In genomic region chr20:49248879-49249665, GRCh38 we compare ENCODE assay signal across 23 cellular contexts. TPM values are rescaled to one million over a fixed set of nuclear protein-coding genes. Genes with fewer than 3 reads are reported as not detected.
DNase-seq lines count a peak whose midpoint lies in the region; ATAC-seq and TF ChIP-seq lines count a peak whose summit lies in the region.
"Had no signal": no experiment of that assay in that cellular context is flagged by ENCODE, and none has a peak within 500 bp of the region (broad histone marks: within the 10 kb centered on the region; RNA-seq: fewer than 3 reads in every experiment).

No MANE protein-coding gene starts in this region.

- no peak overlapping the region for H3K4me3 Mint-ChIP-seq in activated CD8-positive, alpha-beta T cell treated with anti-CD3 and anti-CD28 coated beads for 36 hours
- H3K4me3 Mint-ChIP-seq in activated CD8-positive, alpha-beta T cell treated with anti-CD3 and anti-CD28 coated beads, Interleukin-2, amount 10 ng/mL, durations not matched to agents 7 days and 5 days: no peak overlapping the region
- no peak overlapping the region for H3K4me3 Mint-ChIP-seq in CD4-positive, alpha-beta T cell
- H3K4me3 Mint-ChIP-seq in T-helper 17 cell: no peak overlapping the region
- H3K4me3 Mint-ChIP-seq: type B pancreatic cell had no signal

- CTCF ChIA-PET in activated CD8-positive, alpha-beta T cell treated with anti-CD3 and anti-CD28 coated beads for 36 hours (lab: Charles Lee): no interaction called here
- CTCF ChIA-PET in activated CD8-positive, alpha-beta T cell treated with anti-CD3 and anti-CD28 coated beads, Interleukin-2, amount 10 ng/mL, durations not matched to agents 7 days and 5 days (lab: Charles Lee): no interaction called here
- CTCF ChIA-PET in CD4-positive, alpha-beta T cell (lab: Charles Lee): interaction anchor here (1.1 kb wide), 1 partner anchor 8 kb away, joined by 3 read pairs; no protein-coding TSS in a partner anchor

- POLR2A ChIA-PET in activated CD8-positive, alpha-beta T cell treated with anti-CD3 and anti-CD28 coated beads for 36 hours (lab: Charles Lee): interaction anchor here (0.9 to 2.4 kb wide), 5 partner anchors 8 to 83 kb away, joined by 3 to 12 read pairs (median 3); no protein-coding TSS in a partner anchor
- POLR2A ChIA-PET in activated CD8-positive, alpha-beta T cell treated with anti-CD3 and anti-CD28 coated beads, Interleukin-2, amount 10 ng/mL, durations not matched to agents 7 days and 5 days (lab: Charles Lee): interaction anchor here (0.9 to 1.1 kb wide), 2 partner anchors 30 to 146 kb away, joined by 3 read pairs; no protein-coding TSS in a partner anchor
- POLR2A ChIA-PET in CD4-positive, alpha-beta T cell (lab: Charles Lee): no interaction called here

- no peaks in the 10 kb centered on the region for H3K4me1 Mint-ChIP-seq in activated CD8-positive, alpha-beta T cell treated with anti-CD3 and anti-CD28 coated beads for 36 hours (ENCODE audit: low read depth)
- no peaks in the 10 kb centered on the region for H3K4me1 Mint-ChIP-seq in activated CD8-positive, alpha-beta T cell treated with anti-CD3 and anti-CD28 coated beads, Interleukin-2, amount 10 ng/mL, durations not matched to agents 7 days and 5 days (ENCODE audit: low read depth)
- H3K4me1 Mint-ChIP-seq in CD4-positive, alpha-beta T cell (ENCODE audit: low read depth): peaks cover 5% of the 10 kb centered on the region
- peaks cover 7% of the 10 kb centered on the region for H3K4me1 Mint-ChIP-seq in T-helper 17 cell

- H3K9me3 Mint-ChIP-seq in activated CD8-positive, alpha-beta T cell treated with anti-CD3 and anti-CD28 coated beads for 36 hours: no peaks in the 10 kb centered on the region
- no peaks in the 10 kb centered on the region for H3K9me3 Mint-ChIP-seq in activated CD8-positive, alpha-beta T cell treated with anti-CD3 and anti-CD28 coated beads, Interleukin-2, amount 10 ng/mL, durations not matched to agents 7 days and 5 days (ENCODE audit: insufficient read depth)
- H3K9me3 Mint-ChIP-seq in CD4-positive, alpha-beta T cell: no peaks in the 10 kb centered on the region
- H3K9me3 Mint-ChIP-seq: type B pancreatic cell had no signal

- H3K27ac ChIP-seq in CD4-positive, alpha-beta T cell (ENCODE audit: low read depth, low read length): no peak overlapping the region
- peak overlapping the region; percentile 12 for H3K27ac ChIP-seq in epithelial cell of prostate
- H3K27ac ChIP-seq: Peyer's patch, psoas muscle, SJSA1 had no signal

- H3K27me3 ChIP-seq in CD4-positive, alpha-beta T cell (ENCODE audit: control insufficient read depth, insufficient read depth, low read length): no peaks in the 10 kb centered on the region
- H3K27me3 ChIP-seq: Peyer's patch, SJSA1 had no signal

- no peak for ATAC-seq in activated CD8-positive, alpha-beta T cell treated with anti-CD3 and anti-CD28 coated beads for 36 hours
- no peak for ATAC-seq in activated CD8-positive, alpha-beta T cell treated with anti-CD3 and anti-CD28 coated beads, Interleukin-2, amount 10 ng/mL, durations not matched to agents 7 days and 5 days
- no peak for ATAC-seq in CD4-positive, alpha-beta T cell (ENCODE audit: poor library complexity)
- no peak for ATAC-seq in T-helper 17 cell

- H3K9me3 ChIP-seq in CD4-positive, alpha-beta T cell (ENCODE audit: control insufficient read depth, low read length): no peaks in the 10 kb centered on the region
- no peaks in the 10 kb centered on the region for H3K9me3 ChIP-seq in T-helper 17 cell (ENCODE audit: control insufficient read depth, low read length, poor library complexity, severe bottlenecking)
- H3K9me3 ChIP-seq: Peyer's patch, psoas muscle, SJSA1 had no signal

- TF ChIP-seq CTCF in activated CD8-positive, alpha-beta T cell treated with anti-CD3 and anti-CD28 coated beads for 36 hours (IDR thresholded peaks at IDR 0.05): no peak
- no peak for TF ChIP-seq CTCF in CD4-positive, alpha-beta T cell (IDR thresholded peaks at IDR 0.05)

- peaks cover 52% of the 10 kb centered on the region for H3K36me3 Mint-ChIP-seq in activated CD8-positive, alpha-beta T cell treated with anti-CD3 and anti-CD28 coated beads for 36 hours (ENCODE audit: low read depth)
- peaks cover 66% of the 10 kb centered on the region for H3K36me3 Mint-ChIP-seq in activated CD8-positive, alpha-beta T cell treated with anti-CD3 and anti-CD28 coated beads, Interleukin-2, amount 10 ng/mL, durations not matched to agents 7 days and 5 days (ENCODE audit: low read depth)
- H3K36me3 Mint-ChIP-seq in CD4-positive, alpha-beta T cell (ENCODE audit: low read depth): peaks cover 91% of the 10 kb centered on the region
- peaks cover 4% of the 10 kb centered on the region for H3K36me3 Mint-ChIP-seq in T-helper 17 cell (ENCODE audit: low read depth)

- intact Hi-C loops in activated CD8-positive, alpha-beta T cell treated with anti-CD3 and anti-CD28 coated beads for 36 hours (cut with micrococcal nuclease): no loop called here
- intact Hi-C loops in CD4-positive, alpha-beta T cell (cut with DNase I, micrococcal nuclease): loop anchor here in 1 of 2 experiments (5.0 kb wide), 1 partner anchor 73 kb away; no protein-coding TSS in a partner anchor

- DNase-seq in activated CD8-positive, alpha-beta T cell treated with anti-CD3 and anti-CD28 coated beads for 36 hours: no peak
- DNase-seq in activated CD8-positive, alpha-beta T cell treated with anti-CD3 and anti-CD28 coated beads, Interleukin-2, amount 10 ng/mL, durations not matched to agents 7 days and 5 days: no peak
- DNase-seq in CD4-positive, alpha-beta T cell: no peak
- no peak for DNase-seq in T-helper 17 cell
- no peak for DNase-seq in epithelial cell of prostate (ENCODE audit: low read depth, low spot score)
- no peak for DNase-seq in amygdala (lab: John Stamatoyannopoulos, UW)
- no peak for DNase-seq in HT-29 (ENCODE audit: low spot score)
- DNase-seq in NCI-H345 treated with DMSO at 0.1 percent for 48 hours (lab: John Stamatoyannopoulos, UW; ENCODE audit: unreplicated experiment): no peak
- DNase-seq: activated CD4-positive, alpha-beta T cell treated with anti-CD3 and anti-CD28 coated beads for 1 hour; AML-193; central memory CD4-positive, alpha-beta T cell; GDM1; Karpas-422; NCI-H1694 treated with DMSO at 0.1 percent for 48 hours; NCI-H2171; NCI-H524 treated with DMSO at 0.1 percent for 48 hours; NK-92 treated with Interleukin-12 subunit alpha and Interleukin-12 subunit beta, amount 100 ng/mL, for 24 hours; Peyer's patch; psoas muscle; stimulated activated CD8-positive, alpha-beta memory T cell treated with anti-CD3 and anti-CD28 coated beads, Interleukin-4, amount 100 ng/mL, for 48 hours; T-helper 1 cell had no signal

- H3K27ac Mint-ChIP-seq in activated CD8-positive, alpha-beta T cell treated with anti-CD3 and anti-CD28 coated beads for 36 hours: peak overlapping the region; percentile 49
- no peak overlapping the region for H3K27ac Mint-ChIP-seq in activated CD8-positive, alpha-beta T cell treated with anti-CD3 and anti-CD28 coated beads, Interleukin-2, amount 10 ng/mL, durations not matched to agents 7 days and 5 days
- peak overlapping the region; percentile 20 for H3K27ac Mint-ChIP-seq in CD4-positive, alpha-beta T cell
- H3K27ac Mint-ChIP-seq in T-helper 17 cell: peak overlapping the region; percentile 51
- H3K27ac Mint-ChIP-seq: type B pancreatic cell had no signal

- no peaks in the 10 kb centered on the region for H3K27me3 Mint-ChIP-seq in activated CD8-positive, alpha-beta T cell treated with anti-CD3 and anti-CD28 coated beads for 36 hours
- no peaks in the 10 kb centered on the region for H3K27me3 Mint-ChIP-seq in activated CD8-positive, alpha-beta T cell treated with anti-CD3 and anti-CD28 coated beads, Interleukin-2, amount 10 ng/mL, durations not matched to agents 7 days and 5 days (ENCODE audit: low read depth)
- no peaks in the 10 kb centered on the region for H3K27me3 Mint-ChIP-seq in CD4-positive, alpha-beta T cell
- H3K27me3 Mint-ChIP-seq in T-helper 17 cell: no peaks in the 10 kb centered on the region
- H3K27me3 Mint-ChIP-seq: type B pancreatic cell had no signal

RNA-seq across cellular contexts. Expression of gene ZNFX1, which starts 28.8 kb away (rescaled TPM):
- total RNA-seq in activated CD8-positive, alpha-beta T cell treated with anti-CD3 and anti-CD28 coated beads for 36 hours: 10 to 100 TPM; 27.4 to 27.7 TPM
- 10 to 100 TPM; 52.7 to 54.2 TPM for total RNA-seq in activated CD8-positive, alpha-beta T cell treated with anti-CD3 and anti-CD28 coated beads, Interleukin-2, amount 10 ng/mL, durations not matched to agents 7 days and 5 days
- total RNA-seq in CD4-positive, alpha-beta T cell: 10 to 100 TPM; 50.6 to 51.6 TPM
- total RNA-seq in T-helper 17 cell: 10 to 100 TPM; 54.0 to 58.8 TPM
- total RNA-seq in HT-29 (2014; rRNA removed; shearing (Covaris generic)): 26.3 and 30.5 TPM in 2 replicates

RNA-seq across cellular contexts. Expression of gene DDX27, which starts 29.9 kb away (rescaled TPM):
- 10 to 100 TPM; 45.2 to 45.9 TPM for total RNA-seq in activated CD8-positive, alpha-beta T cell treated with anti-CD3 and anti-CD28 coated beads for 36 hours
- 10 to 100 TPM; 38.3 to 38.6 TPM for total RNA-seq in activated CD8-positive, alpha-beta T cell treated with anti-CD3 and anti-CD28 coated beads, Interleukin-2, amount 10 ng/mL, durations not matched to agents 7 days and 5 days
- total RNA-seq in CD4-positive, alpha-beta T cell: 100 to 1,000 TPM; 116 to 126 TPM
- total RNA-seq in T-helper 17 cell: 10 to 100 TPM; 84.1 to 87.5 TPM
- total RNA-seq in HT-29 (2014; rRNA removed; shearing (Covaris generic)): 75.5 and 85.9 TPM in 2 replicates
